In the genomic region with DNA sequence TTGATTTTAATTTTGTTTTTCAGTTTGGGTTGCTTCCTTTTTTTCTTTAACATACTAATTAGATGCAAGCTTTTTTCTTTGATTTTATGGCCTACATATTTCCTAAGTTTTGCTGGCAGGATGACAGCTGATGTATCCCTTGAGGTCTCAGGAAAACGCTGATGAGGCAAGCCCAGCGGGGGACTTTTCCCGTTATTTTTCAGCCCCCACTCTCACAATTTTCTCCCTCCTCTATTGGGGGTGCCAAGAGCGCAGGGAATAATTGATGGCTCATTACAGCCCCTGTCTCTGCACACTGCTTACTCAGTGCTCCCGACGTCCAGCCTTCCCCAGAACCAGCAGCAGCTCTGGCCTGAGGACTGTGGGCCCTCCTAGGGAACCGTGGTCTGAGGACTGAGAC, we compare ENCODE assay signal across 17 cellular contexts. TPM values are rescaled to one million over a fixed set of nuclear protein-coding genes. Genes with fewer than 3 reads are reported as not detected.
DNase-seq lines count a peak whose midpoint lies in the region; ATAC-seq and TF ChIP-seq lines count a peak whose summit lies in the region.
"Had no signal": no experiment of that assay in that cellular context is flagged by ENCODE, and none has a peak within 500 bp of the region (broad histone marks: within the 10 kb centered on the region; RNA-seq: fewer than 3 reads in every experiment).

No MANE protein-coding gene starts in this region.

- H3K4me1 Mint-ChIP-seq in endothelial cell (ENCODE audit: unreplicated experiment) (no peaks in the 10 kb centered on the region), neural crest cell (peaks cover 22% of the 10 kb centered on the region), type B pancreatic cell (ENCODE audit: unreplicated experiment) (peaks cover 33% of the 10 kb centered on the region)
- H3K4me1 Mint-ChIP-seq in activated naive CD8-positive, alpha-beta T cell treated with anti-CD3 and anti-CD28 coated beads for 36 hours, result no peaks in the 10 kb centered on the region

- DNase-seq in astrocyte of the cerebellum (ENCODE audit: low read depth) (peak; percentile 9), endothelial cell (ENCODE audit: low spot score) (no peak), neural crest cell (ENCODE audit: low read depth, low spot score) (no peak), type B pancreatic cell (ENCODE audit: extremely low spot score, unreplicated experiment) (no peak), middle frontal gyrus (ENCODE audit: extremely low spot score, low spot score) (no peak)
- DNase-seq in activated naive CD8-positive, alpha-beta T cell treated with anti-CD3 and anti-CD28 coated beads for 36 hours, result no peak
- DNase-seq: ACHN, C1 segment of cervical spinal cord, H9, IMR-90, Karpas-422, NCI-H1417 treated with DMSO at 0.1 percent for 48 hours, NCI-H187 treated with DMSO at 0.1 percent for 48 hours, NCI-H226, NCI-H524 treated with DMSO at 0.1 percent for 48 hours, SIG-M5 had no signal

- no peak overlapping the region for H3K4me3 ChIP-seq in astrocyte of the cerebellum (ENCODE audit: low read depth, low read length)

- H3K4me3 Mint-ChIP-seq in endothelial cell (ENCODE audit: unreplicated experiment) (peak overlapping the region; percentile 25), neural crest cell (no peak overlapping the region), type B pancreatic cell (no peak overlapping the region)
- no peak overlapping the region for H3K4me3 Mint-ChIP-seq in activated naive CD8-positive, alpha-beta T cell treated with anti-CD3 and anti-CD28 coated beads for 36 hours
- H3K4me3 Mint-ChIP-seq: H9 had no signal

- ATAC-seq in GM18867 (IDR thresholded peaks at IDR 0.05; ENCODE audit: unreplicated experiment), result no peak

- peaks cover 3% of the 10 kb centered on the region for H3K27me3 Mint-ChIP-seq in endothelial cell (ENCODE audit: unreplicated experiment)
- no peaks in the 10 kb centered on the region for H3K27me3 Mint-ChIP-seq in neural crest cell (ENCODE audit: low read depth)
- no peaks in the 10 kb centered on the region for H3K27me3 Mint-ChIP-seq in type B pancreatic cell
- H3K27me3 Mint-ChIP-seq in activated naive CD8-positive, alpha-beta T cell treated with anti-CD3 and anti-CD28 coated beads for 36 hours, result no peaks in the 10 kb centered on the region

- H3K27ac Mint-ChIP-seq in endothelial cell (ENCODE audit: unreplicated experiment), result no peak overlapping the region
- H3K27ac Mint-ChIP-seq in neural crest cell (ENCODE audit: unreplicated experiment), result peak overlapping the region; percentile 90
- peak overlapping the region; percentile 12 for H3K27ac Mint-ChIP-seq in type B pancreatic cell
- H3K27ac Mint-ChIP-seq in activated naive CD8-positive, alpha-beta T cell treated with anti-CD3 and anti-CD28 coated beads for 36 hours, result no peak overlapping the region

- H3K9me3 Mint-ChIP-seq in endothelial cell (ENCODE audit: unreplicated experiment), result no peaks in the 10 kb centered on the region
- no peaks in the 10 kb centered on the region for H3K9me3 Mint-ChIP-seq in neural crest cell
- H3K9me3 Mint-ChIP-seq in type B pancreatic cell, result no peaks in the 10 kb centered on the region
- no peaks in the 10 kb centered on the region for H3K9me3 Mint-ChIP-seq in activated naive CD8-positive, alpha-beta T cell treated with anti-CD3 and anti-CD28 coated beads for 36 hours
- H3K9me3 Mint-ChIP-seq: H9 had no signal

- in situ Hi-C loops in astrocyte of the cerebellum (cut with HindIII; ENCODE audit: low sequenced_read_pairs), result no loop called here

- TF ChIP-seq CTCF in astrocyte of the cerebellum (IDR thresholded peaks at IDR 0.05; ENCODE audit: low read depth, low read length, missing control alignments), result no peak
- TF ChIP-seq CTCF in endothelial cell (IDR thresholded peaks at IDR 0.05; ENCODE audit: unreplicated experiment), result no peak
- no peak for TF ChIP-seq CTCF in neural crest cell (conservative IDR thresholded peaks at IDR 0.05)
- TF ChIP-seq CTCF in type B pancreatic cell (conservative IDR thresholded peaks at IDR 0.05), result no peak

- H3K36me3 Mint-ChIP-seq in endothelial cell (ENCODE audit: low read depth, unreplicated experiment), result peaks cover 40% of the 10 kb centered on the region
- H3K36me3 Mint-ChIP-seq in neural crest cell (ENCODE audit: low read depth), result peaks cover 16% of the 10 kb centered on the region
- H3K36me3 Mint-ChIP-seq in type B pancreatic cell, result peaks cover 30% of the 10 kb centered on the region
- H3K36me3 Mint-ChIP-seq in activated naive CD8-positive, alpha-beta T cell treated with anti-CD3 and anti-CD28 coated beads for 36 hours, result no peaks in the 10 kb centered on the region

RNA-seq across cellular contexts. Expression of a gene that starts 38.7 kb away (rescaled TPM):
- total RNA-seq in endothelial cell (ENCODE audit: unreplicated experiment) (1.6 TPM), neural crest cell (7.3 and 9.3 TPM in 2 replicates), type B pancreatic cell (ENCODE audit: low replicate concordance) (11.4 and 11.6 TPM in 2 replicates)
- not detected for total RNA-seq in activated naive CD8-positive, alpha-beta T cell treated with anti-CD3 and anti-CD28 coated beads for 36 hours

Comparison
In these comparisons a context has a peak if more than half of its experiments do, and no peak if none do; other contexts are left out.
1. H3K27ac Mint-ChIP-seq: peak in neural crest cell (single experiment) and type B pancreatic cell (single experiment); none in endothelial cell (single experiment) and activated naive CD8-positive, alpha-beta T cell treated with anti-CD3 and anti-CD28 coated beads for 36 hours (single experiment).